In the genomic region with DNA sequence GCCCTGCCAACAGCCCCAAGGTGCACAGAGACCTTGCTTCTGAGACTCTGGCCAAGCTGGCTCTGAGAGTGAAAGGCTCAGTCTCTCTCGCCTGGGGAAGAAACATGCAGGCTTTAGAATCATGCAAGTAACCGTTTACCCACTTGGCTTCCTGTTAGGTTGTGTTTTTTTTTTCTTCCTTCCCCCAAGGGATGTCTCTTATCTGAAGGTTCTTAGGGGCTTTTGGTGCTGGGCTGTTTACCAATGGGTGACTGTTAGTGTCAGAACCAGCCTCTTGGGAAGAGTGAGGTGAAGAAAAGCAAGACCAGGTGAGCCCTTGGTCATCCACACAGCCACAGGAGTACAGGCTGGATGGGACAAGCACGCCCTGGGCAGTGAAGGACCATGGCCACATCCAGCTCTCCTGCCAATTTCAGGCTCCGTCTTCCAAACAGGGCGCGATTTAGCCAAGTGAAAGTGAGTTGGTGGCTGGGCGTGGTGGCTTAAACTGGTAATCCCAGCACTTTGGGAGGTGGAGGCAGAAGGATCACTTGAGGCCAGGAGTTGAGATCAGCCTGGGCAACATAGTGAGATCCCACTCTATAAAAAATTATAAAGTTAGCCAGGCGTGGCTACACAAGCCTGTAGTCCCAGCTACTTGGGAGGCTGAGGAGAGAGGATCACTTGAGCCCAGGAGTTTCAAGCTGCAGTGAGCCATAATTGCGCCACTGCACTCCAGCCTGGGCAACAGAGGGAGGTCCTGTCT, we compare ENCODE assay signal across 9 cellular contexts.
A peak's percentile ranks its signal among the peaks of the same experiment; 100 is the strongest.
DNase-seq lines count a peak whose midpoint lies in the region; ATAC-seq and TF ChIP-seq lines count a peak whose summit lies in the region.
"Had no signal": no experiment of that assay in that cellular context is flagged by ENCODE, and none has a peak within 500 bp of the region (broad histone marks: within the 10 kb centered on the region; RNA-seq: fewer than 3 reads in every experiment).

No MANE protein-coding gene starts in this region.

- no peaks in the 10 kb centered on the region for H3K27me3 ChIP-seq in CD8-positive, alpha-beta T cell (ENCODE audit: insufficient read depth, low read length)
- no peaks in the 10 kb centered on the region for H3K27me3 ChIP-seq in HL-60 (ENCODE audit: insufficient read depth, poor library complexity, severe bottlenecking)
- peaks cover 30% of the 10 kb centered on the region for H3K27me3 ChIP-seq in suprapubic skin

- DNase-seq in CD8-positive, alpha-beta T cell = peak in 2 of 7 experiments; percentile 10 to 63
- peak in 1 of 2 experiments; percentile 73 for DNase-seq in HL-60 (ENCODE audit: low read depth in 1 of 2, low spot score in 1 of 2)
- DNase-seq in activated CD8-positive, alpha-beta T cell treated with anti-CD3 and anti-CD28 coated beads, Interleukin-2, amount 10 ng/mL, durations not matched to agents 7 days and 5 days = peak; percentile 56
- no peak for DNase-seq in suprapubic skin (ENCODE audit: low spot score in 2 of 2)
- DNase-seq in CD1c-positive myeloid dendritic cell (ENCODE audit: extremely low spot score) = no peak
- no peak for DNase-seq in kidney tubule cell (ENCODE audit: low spot score)
- DNase-seq: retina had no signal

- no peaks in the 10 kb centered on the region for H3K27me3 Mint-ChIP-seq in CD8-positive, alpha-beta T cell (ENCODE audit: low read depth)
- no peaks in the 10 kb centered on the region for H3K27me3 Mint-ChIP-seq in activated CD8-positive, alpha-beta T cell treated with anti-CD3 and anti-CD28 coated beads, Interleukin-2, amount 10 ng/mL, durations not matched to agents 7 days and 5 days (ENCODE audit: low read depth)

- H3K27ac Mint-ChIP-seq in CD8-positive, alpha-beta T cell = peak overlapping the region; percentile 96
- H3K27ac Mint-ChIP-seq in activated CD8-positive, alpha-beta T cell treated with anti-CD3 and anti-CD28 coated beads, Interleukin-2, amount 10 ng/mL, durations not matched to agents 7 days and 5 days = peak overlapping the region; percentile 96

- no peaks in the 10 kb centered on the region for H3K36me3 ChIP-seq in CD8-positive, alpha-beta T cell (ENCODE audit: insufficient read depth, low read length)
- H3K36me3 ChIP-seq in suprapubic skin = no peaks in the 10 kb centered on the region

- no peaks in the 10 kb centered on the region for H3K36me3 Mint-ChIP-seq in CD8-positive, alpha-beta T cell
- H3K36me3 Mint-ChIP-seq in activated CD8-positive, alpha-beta T cell treated with anti-CD3 and anti-CD28 coated beads, Interleukin-2, amount 10 ng/mL, durations not matched to agents 7 days and 5 days (ENCODE audit: low read depth) = peaks cover under 1% of the 10 kb centered on the region

- CTCF ChIA-PET in CD8-positive, alpha-beta T cell (lab: Charles Lee) = interaction anchor here (0.6 to 3.4 kb wide), 6 partner anchors 13 to 73 kb away, joined by 3 to 15 read pairs (median 4); no protein-coding TSS in a partner anchor
- CTCF ChIA-PET in activated CD8-positive, alpha-beta T cell treated with anti-CD3 and anti-CD28 coated beads, Interleukin-2, amount 10 ng/mL, durations not matched to agents 7 days and 5 days (lab: Charles Lee) = interaction anchor here (1.4 to 3.3 kb wide), 6 partner anchors 11 to 73 kb away, joined by 3 to 18 read pairs (median 6); no protein-coding TSS in a partner anchor

- peaks cover 36% of the 10 kb centered on the region for H3K4me1 Mint-ChIP-seq in CD8-positive, alpha-beta T cell (ENCODE audit: low read depth)
- H3K4me1 Mint-ChIP-seq in activated CD8-positive, alpha-beta T cell treated with anti-CD3 and anti-CD28 coated beads, Interleukin-2, amount 10 ng/mL, durations not matched to agents 7 days and 5 days (ENCODE audit: low read depth) = peaks cover 72% of the 10 kb centered on the region

- peak overlapping the region; percentile 65 for H3K4me3 Mint-ChIP-seq in CD8-positive, alpha-beta T cell
- H3K4me3 Mint-ChIP-seq in activated CD8-positive, alpha-beta T cell treated with anti-CD3 and anti-CD28 coated beads, Interleukin-2, amount 10 ng/mL, durations not matched to agents 7 days and 5 days = peak overlapping the region; percentile 69

- no peak for TF ChIP-seq POLR2A in suprapubic skin (IDR thresholded peaks at IDR 0.05)

- H3K27ac ChIP-seq in CD8-positive, alpha-beta T cell (ENCODE audit: low read depth, low read length) = peak overlapping the region; percentile 3
- H3K27ac ChIP-seq in HL-60 (replicated peaks) (peak overlapping the region; percentile 90), suprapubic skin (no peak overlapping the region)

- ATAC-seq in CD8-positive, alpha-beta T cell = peak; percentile 51
- ATAC-seq in GM18907 (IDR thresholded peaks at IDR 0.05; ENCODE audit: unreplicated experiment) (peak; percentile 62), GM19397 (IDR thresholded peaks at IDR 0.05; ENCODE audit: unreplicated experiment) (no peak)
- peak; percentile 56 for ATAC-seq in activated CD8-positive, alpha-beta T cell treated with anti-CD3 and anti-CD28 coated beads, Interleukin-2, amount 10 ng/mL, durations not matched to agents 7 days and 5 days

- H3K9me3 ChIP-seq in CD8-positive, alpha-beta T cell (ENCODE audit: low read length) = no peaks in the 10 kb centered on the region
- no peaks in the 10 kb centered on the region for H3K9me3 ChIP-seq in suprapubic skin

- POLR2A ChIA-PET in CD8-positive, alpha-beta T cell (lab: Charles Lee) = interaction anchor here (0.6 to 1.6 kb wide), 3 partner anchors 65 to 169 kb away, joined by 3 to 4 read pairs (median 3); no protein-coding TSS in a partner anchor
- POLR2A ChIA-PET in activated CD8-positive, alpha-beta T cell treated with anti-CD3 and anti-CD28 coated beads, Interleukin-2, amount 10 ng/mL, durations not matched to agents 7 days and 5 days (lab: Charles Lee) = interaction anchor here (1.2 to 1.6 kb wide), 2 partner anchors 11 to 18 kb away, joined by 4 read pairs; no protein-coding TSS in a partner anchor

- no peak for TF ChIP-seq CTCF in CD8-positive, alpha-beta T cell (IDR thresholded peaks at IDR 0.05)
- no peak for TF ChIP-seq CTCF in HL-60 (IDR thresholded peaks at IDR 0.05; ENCODE audit: insufficient read depth, low read length)
- TF ChIP-seq CTCF in suprapubic skin (IDR thresholded peaks at IDR 0.05) = no peak

- WGBS in suprapubic skin = 45% methylated on average over 9 of the region's 9 CpGs

- peaks cover 39% of the 10 kb centered on the region for H3K4me1 ChIP-seq in CD8-positive, alpha-beta T cell (ENCODE audit: insufficient read depth, low read length)
- H3K4me1 ChIP-seq in suprapubic skin = peaks cover 11% of the 10 kb centered on the region

- H3K9me3 Mint-ChIP-seq in CD8-positive, alpha-beta T cell = no peaks in the 10 kb centered on the region
- H3K9me3 Mint-ChIP-seq in activated CD8-positive, alpha-beta T cell treated with anti-CD3 and anti-CD28 coated beads, Interleukin-2, amount 10 ng/mL, durations not matched to agents 7 days and 5 days (ENCODE audit: insufficient read depth) = no peaks in the 10 kb centered on the region

- peak overlapping the region; percentile 4 for H3K4me3 ChIP-seq in CD8-positive, alpha-beta T cell (ENCODE audit: low read depth, low read length)
- H3K4me3 ChIP-seq in HL-60 (replicated peaks; ENCODE audit: insufficient read depth, low read length) (no peak overlapping the region), suprapubic skin (no peak overlapping the region)

- intact Hi-C loops in CD8-positive, alpha-beta T cell (cut with DNase I, micrococcal nuclease) = no loop called here

- TF ChIP-seq EP300 in suprapubic skin (IDR thresholded peaks at IDR 0.05) = no peak
